ENCODE assay signal across 21 cellular contexts in genomic region chr2:120042359-120042758, GRCh38.
"Had no signal": no experiment of that assay in that cellular context is flagged by ENCODE, and none has a peak within 500 bp of the region (broad histone marks: within the 10 kb centered on the region; RNA-seq: fewer than 3 reads in every experiment).

No MANE protein-coding gene starts in this region.

- DNase-seq: activated CD4-positive, alpha-beta T cell treated with anti-CD3 and anti-CD28 coated beads for 4 hours; activated CD8-positive, alpha-beta memory T cell treated with anti-CD3 and anti-CD28 coated beads, Interleukin-2, amount 50 U/mL, for 4 hours; activated CD8-positive, alpha-beta T cell treated with anti-CD3 and anti-CD28 coated beads for 36 hours; activated effector memory CD4-positive, alpha-beta T cell treated with Interleukin-2 at 50 U/mL for 16 hours; activated naive CD4-positive, alpha-beta T cell; amygdala; KG1; NCI-H1092; NCI-H1417; NCI-H1930; NCI-H2171; NCI-H526 treated with DMSO at 0.1 percent for 48 hours; NCI-H82; RPMI8226; SHP77 treated with DMSO at 0.1 percent for 48 hours had no signal

- H3K27ac Mint-ChIP-seq: activated CD8-positive, alpha-beta T cell treated with anti-CD3 and anti-CD28 coated beads for 36 hours; activated naive CD4-positive, alpha-beta T cell treated with anti-CD3 and anti-CD28 coated beads, Interleukin-2, amount 50 U/mL, for 24 hours; activated T-helper 1 cell treated with anti-CD3 and anti-CD28 coated beads, Interleukin-12 subunit alpha, Interleukin-12 subunit beta, Interleukin-2, Interleukin-4 antibody, amounts not matched to agents 30 ng/mL and 10 ng/mL and 1 ng/mL, durations not matched to agents 14 hours and 24 hours and 36 hours; T-helper 1 cell treated with Interleukin-12 subunit alpha and Interleukin-12 subunit beta and Interleukin-4 antibody, amounts not matched to agents 30 μg/mL and 1 μg/mL, for 36 hours had no signal

- H3K4me3 Mint-ChIP-seq: activated CD8-positive, alpha-beta T cell treated with anti-CD3 and anti-CD28 coated beads for 36 hours; activated naive CD4-positive, alpha-beta T cell treated with anti-CD3 and anti-CD28 coated beads, Interleukin-2, amount 50 U/mL, for 24 hours; activated T-helper 1 cell treated with anti-CD3 and anti-CD28 coated beads, Interleukin-12 subunit alpha, Interleukin-12 subunit beta, Interleukin-2, Interleukin-4 antibody, amounts not matched to agents 30 ng/mL and 10 ng/mL and 1 ng/mL, durations not matched to agents 14 hours and 24 hours and 36 hours; brain; T-helper 1 cell treated with Interleukin-12 subunit alpha and Interleukin-12 subunit beta and Interleukin-4 antibody, amounts not matched to agents 30 μg/mL and 1 μg/mL, for 36 hours had no signal

- H3K27me3 Mint-ChIP-seq: activated CD8-positive, alpha-beta T cell treated with anti-CD3 and anti-CD28 coated beads for 36 hours; activated naive CD4-positive, alpha-beta T cell treated with anti-CD3 and anti-CD28 coated beads, Interleukin-2, amount 50 U/mL, for 24 hours; brain; IgD-negative memory B cell had no signal

- ATAC-seq: activated CD4-positive, CD25-positive, alpha-beta regulatory T cell treated with anti-CD3 and anti-CD28 coated beads, Interleukin-2, amount 50 U/mL, for 24 hours; activated CD8-positive, alpha-beta T cell treated with anti-CD3 and anti-CD28 coated beads for 36 hours had no signal
